In genomic region chr12:28144532-28144931, GRCh38 we compare ENCODE assay signal across 27 cellular contexts.
"Had no signal": no experiment of that assay in that cellular context is flagged by ENCODE, and none has a peak within 500 bp of the region (broad histone marks: within the 10 kb centered on the region; RNA-seq: fewer than 3 reads in every experiment).

No MANE protein-coding gene starts in this region.

- H3K27me3 ChIP-seq: colonic mucosa, dorsolateral prefrontal cortex, esophagus muscularis mucosa, esophagus squamous epithelium, foreskin keratinocyte, gastrocnemius medialis, gastroesophageal sphincter, heart left ventricle, heart right ventricle, hepatocyte had no signal

- H3K4me1 Mint-ChIP-seq: endodermal cell had no signal

- FAIRE-seq: colon, endometrium, endothelial cell of umbilical vein, frontal cortex had no signal

- H3K4me2 ChIP-seq: hepatocyte had no signal

- ATAC-seq: effector memory CD8-positive, alpha-beta T cell; foreskin keratinocyte; gastrocnemius medialis; gastroesophageal sphincter; heart left ventricle; heart right ventricle had no signal

- H3K9me3 Mint-ChIP-seq: dendritic cell treated with granulocyte-macrophage colony-stimulating factor and Interleukin-4, amounts not matched to agents 40 ng/mL and 50 ng/mL, for 4 days; effector memory CD8-positive, alpha-beta T cell; endodermal cell had no signal

- H3K4me1 ChIP-seq: colonic mucosa, esophagus muscularis mucosa, esophagus squamous epithelium, foreskin keratinocyte, gastrocnemius medialis, gastroesophageal sphincter, heart left ventricle, heart right ventricle had no signal

- H3K79me2 ChIP-seq: hepatocyte had no signal

- H3K27ac Mint-ChIP-seq: dendritic cell treated with granulocyte-macrophage colony-stimulating factor and Interleukin-4, amounts not matched to agents 40 ng/mL and 50 ng/mL, for 4 days; effector memory CD8-positive, alpha-beta T cell; endodermal cell had no signal

- H3K4me3 Mint-ChIP-seq: dendritic cell treated with granulocyte-macrophage colony-stimulating factor and Interleukin-4, amounts not matched to agents 40 ng/mL and 50 ng/mL, for 4 days; effector memory CD8-positive, alpha-beta T cell; endodermal cell had no signal

- DNase-seq: colonic mucosa; cortex of kidney; dorsolateral prefrontal cortex; effector CD4-positive, alpha-beta T cell; effector CD8-positive, alpha-beta T cell; effector memory CD4-positive, alpha-beta T cell; effector memory CD8-positive, alpha-beta T cell; endodermal cell; erythroblast; esophagus squamous epithelium; foreskin fibroblast; foreskin keratinocyte; foreskin melanocyte; gastrocnemius medialis; glutamatergic neuron; head of caudate nucleus; heart left ventricle; heart right ventricle had no signal

- H3K27me3 Mint-ChIP-seq: dendritic cell treated with granulocyte-macrophage colony-stimulating factor and Interleukin-4, amounts not matched to agents 40 ng/mL and 50 ng/mL, for 4 days had no signal

- H2AFZ ChIP-seq: hepatocyte had no signal

- H3K27ac ChIP-seq: colonic mucosa, coronary artery, dorsolateral prefrontal cortex, esophagus muscularis mucosa, foreskin keratinocyte, gastrocnemius medialis, gastroesophageal sphincter, heart left ventricle, heart right ventricle, hepatocyte had no signal

- H3K4me3 ChIP-seq: colonic mucosa, coronary artery, dorsolateral prefrontal cortex, esophagus muscularis mucosa, esophagus squamous epithelium, gastrocnemius medialis, gastroesophageal sphincter, heart left ventricle, heart right ventricle, hepatocyte had no signal

- H3K9me3 ChIP-seq: colonic mucosa, esophagus muscularis mucosa, esophagus squamous epithelium, gastrocnemius medialis, gastroesophageal sphincter, heart left ventricle, heart right ventricle had no signal

- H3K36me3 ChIP-seq: colonic mucosa, esophagus muscularis mucosa, esophagus squamous epithelium, gastrocnemius medialis, gastroesophageal sphincter, heart left ventricle, heart right ventricle had no signal
